10 cellular contexts compared by ENCODE assay signal in the genomic region with DNA sequence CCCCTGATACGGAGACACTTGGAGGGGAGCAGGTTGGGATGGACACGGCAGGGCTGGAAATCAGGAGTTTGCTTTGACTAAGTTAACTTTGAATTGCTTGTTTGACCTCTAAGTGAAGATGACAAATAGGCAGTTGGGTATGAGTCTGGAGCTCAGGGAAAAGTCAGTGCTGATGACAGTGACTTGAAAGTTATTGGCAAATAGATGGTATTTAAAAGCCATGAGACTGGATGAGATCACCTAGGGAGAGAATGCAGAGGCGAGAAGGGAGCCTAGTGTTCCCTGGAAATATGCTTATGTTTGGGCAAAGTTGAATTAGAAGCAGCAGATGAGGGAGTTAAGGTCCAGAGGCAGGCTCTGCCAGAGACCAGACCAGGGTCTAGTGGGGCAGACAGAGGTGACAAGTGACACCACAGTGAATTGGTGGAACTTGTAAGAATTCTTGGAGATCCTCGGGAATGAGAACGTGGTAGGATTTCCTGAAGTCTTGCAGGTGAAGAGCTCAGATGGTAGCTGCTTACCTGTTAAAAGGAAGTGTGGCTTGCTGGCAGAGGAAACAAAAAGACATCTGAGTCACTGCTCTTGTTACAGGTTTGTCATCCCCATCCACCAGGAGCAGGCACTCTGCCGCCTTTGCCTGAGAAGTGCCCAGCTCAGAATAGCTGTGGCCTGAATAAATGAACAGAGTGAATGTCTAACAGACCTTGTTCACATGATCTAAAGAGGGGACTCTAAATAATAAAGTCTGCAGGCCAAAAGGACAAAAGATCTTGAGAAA. TPM values are rescaled to one million over a fixed set of nuclear protein-coding genes. Genes with fewer than 3 reads are reported as not detected.
DNase-seq lines count a peak whose midpoint lies in the region; ATAC-seq and TF ChIP-seq lines count a peak whose summit lies in the region.
"Had no signal": no experiment of that assay in that cellular context is flagged by ENCODE, and none has a peak within 500 bp of the region (broad histone marks: within the 10 kb centered on the region; RNA-seq: fewer than 3 reads in every experiment).

No MANE protein-coding gene starts in this region.

- H3K4me3 ChIP-seq in BLaER1 treated with 17β-estradiol and CSF1 and Interleukin-3, amounts not matched to agents 10 nM and 100 nM: peak overlapping the region in 5 of 10 experiments; percentile 2 to 48 (median 16); a peak in 3 of 20 replicates
- H3K4me3 ChIP-seq in Karpas-422 (ENCODE audit: low read length): peak overlapping the region; percentile 58

- H3K4me1 ChIP-seq in BLaER1 treated with 17β-estradiol and CSF1 and Interleukin-3, amounts not matched to agents 10 nM and 100 nM: peaks cover 77 to 88% (median 80%) of the 10 kb centered on the region in 10 experiments
- peaks cover 50% of the 10 kb centered on the region for H3K4me1 ChIP-seq in Karpas-422 (ENCODE audit: low read length)

- peak; percentile 39 for ATAC-seq in esophagus mucosa
- ATAC-seq in activated CD8-positive, alpha-beta memory T cell treated with anti-CD3 and anti-CD28 coated beads, Interleukin-2, amount 10 ng/mL, durations not matched to agents 7 days and 5 days: no peak
- no peak for ATAC-seq in HG03039 (IDR thresholded peaks at IDR 0.05; ENCODE audit: unreplicated experiment)

- DNase-seq in Karpas-422 (peak; percentile 52), pons (ENCODE audit: low spot score) (peak; percentile 24), COLO829 (ENCODE audit: low spot score) (no peak), GM13976 (ENCODE audit: low spot score) (no peak)
- DNase-seq in activated CD8-positive, alpha-beta memory T cell treated with anti-CD3 and anti-CD28 coated beads, Interleukin-2, amount 10 ng/mL, durations not matched to agents 7 days and 5 days: no peak
- DNase-seq: activated effector memory CD4-positive, alpha-beta T cell treated with anti-CD3 and anti-CD28 coated beads, Interleukin-2, amount 50 U/mL, for 16 hours; GOT3 had no signal

- no peaks in the 10 kb centered on the region for H3K9me2 ChIP-seq in Karpas-422 (replicated peaks; ENCODE audit: insufficient read depth, low read length)

- H2AFZ ChIP-seq in Karpas-422 (ENCODE audit: low read length): peak overlapping the region; percentile 13; the same call in 1 of the 2 replicates

- in situ Hi-C loops in GM13976 (cut with MboI; ENCODE audit: low sequenced_read_pairs, unreplicated experiment): no loop called here

- H3K4me3 Mint-ChIP-seq in activated CD8-positive, alpha-beta memory T cell treated with anti-CD3 and anti-CD28 coated beads, Interleukin-2, amount 10 ng/mL, durations not matched to agents 7 days and 5 days: no peak overlapping the region

- H3K27ac Mint-ChIP-seq in activated CD8-positive, alpha-beta memory T cell treated with anti-CD3 and anti-CD28 coated beads, Interleukin-2, amount 10 ng/mL, durations not matched to agents 7 days and 5 days: no peak overlapping the region

- peaks cover 0 to 18% (median 0%) of the 10 kb centered on the region in 11 experiments; a peak in 5 of 22 replicates for H4K20me1 ChIP-seq in BLaER1 treated with 17β-estradiol and CSF1 and Interleukin-3, amounts not matched to agents 10 nM and 100 nM
- H4K20me1 ChIP-seq in Karpas-422 (ENCODE audit: insufficient read depth, low read depth, low read length): no peaks in the 10 kb centered on the region

- H3K27me3 Mint-ChIP-seq in activated CD8-positive, alpha-beta memory T cell treated with anti-CD3 and anti-CD28 coated beads, Interleukin-2, amount 10 ng/mL, durations not matched to agents 7 days and 5 days: peaks cover 10% of the 10 kb centered on the region

- H3K9me3 Mint-ChIP-seq in activated CD8-positive, alpha-beta memory T cell treated with anti-CD3 and anti-CD28 coated beads, Interleukin-2, amount 10 ng/mL, durations not matched to agents 7 days and 5 days (ENCODE audit: low read depth): no peaks in the 10 kb centered on the region

- TF ChIP-seq CTCF in GM13976 (IDR thresholded peaks at IDR 0.05; ENCODE audit: borderline replicate concordance, control extremely low read depth, extremely low read depth, insufficient read depth, missing control alignments): no peak

- H3K27ac ChIP-seq in BLaER1 treated with 17β-estradiol and CSF1 and Interleukin-3, amounts not matched to agents 10 nM and 100 nM: peak overlapping the region in 10 of 11 experiments; percentile 32 to 78 (median 70); a peak in 19 of 22 replicates
- peak overlapping the region; percentile 81 for H3K27ac ChIP-seq in Karpas-422 (ENCODE audit: low read length)

- peaks cover 7% of the 10 kb centered on the region for H3K4me1 Mint-ChIP-seq in activated CD8-positive, alpha-beta memory T cell treated with anti-CD3 and anti-CD28 coated beads, Interleukin-2, amount 10 ng/mL, durations not matched to agents 7 days and 5 days

- H3K79me2 ChIP-seq in Karpas-422 (ENCODE audit: low read length): no peaks in the 10 kb centered on the region

- H3K36me3 Mint-ChIP-seq in activated CD8-positive, alpha-beta memory T cell treated with anti-CD3 and anti-CD28 coated beads, Interleukin-2, amount 10 ng/mL, durations not matched to agents 7 days and 5 days: no peaks in the 10 kb centered on the region

- H3K9ac ChIP-seq in BLaER1 treated with 17β-estradiol and CSF1 and Interleukin-3, amounts not matched to agents 10 nM and 100 nM: peak overlapping the region in 10 of 11 experiments; percentile 29 to 68 (median 55); a peak in 16 of 22 replicates
- peak overlapping the region; percentile 62 for H3K9ac ChIP-seq in Karpas-422 (ENCODE audit: low read length)

- peak overlapping the region; percentile 77 to 98 (median 86) for H3K4me2 ChIP-seq in BLaER1 treated with 17β-estradiol and CSF1 and Interleukin-3, amounts not matched to agents 10 nM and 100 nM
- H3K4me2 ChIP-seq in Karpas-422 (ENCODE audit: low read depth, low read length, poor library complexity, severe bottlenecking): peak overlapping the region; percentile 77

- no peaks in the 10 kb centered on the region for H3K9me3 ChIP-seq in BLaER1 treated with 17β-estradiol and CSF1 and Interleukin-3, amounts not matched to agents 10 nM and 100 nM (replicated peaks in 1 of 11)
- H3K9me3 ChIP-seq in Karpas-422 (ENCODE audit: low read length): no peaks in the 10 kb centered on the region

- no peaks in the 10 kb centered on the region; a peak in 1 of 22 replicates for H3K27me3 ChIP-seq in BLaER1 treated with 17β-estradiol and CSF1 and Interleukin-3, amounts not matched to agents 10 nM and 100 nM
- no peaks in the 10 kb centered on the region for H3K27me3 ChIP-seq in Karpas-422 (ENCODE audit: low read length)

- CTCF ChIA-PET in activated CD8-positive, alpha-beta memory T cell treated with anti-CD3 and anti-CD28 coated beads, Interleukin-2, amount 10 ng/mL, durations not matched to agents 7 days and 5 days (lab: Charles Lee): interaction anchor here (1.3 to 1.6 kb wide), 4 partner anchors 8 to 164 kb away, joined by 4 to 5 read pairs (median 4); no protein-coding TSS in a partner anchor

- H3K36me3 ChIP-seq in BLaER1 treated with 17β-estradiol and CSF1 and Interleukin-3, amounts not matched to agents 10 nM and 100 nM: no peaks in the 10 kb centered on the region
- H3K36me3 ChIP-seq in Karpas-422 (ENCODE audit: insufficient read depth, low read length): no peaks in the 10 kb centered on the region

RNA-seq across cellular contexts. Expression of a gene that starts 12.5 kb away (rescaled TPM):
- total RNA-seq in Karpas-422 (2014; rRNA removed; shearing (Covaris generic); ENCODE audit: low replicate concordance): 5.0 and 8.4 TPM in 2 replicates
- total RNA-seq in esophagus mucosa: 2.4 TPM
- total RNA-seq in activated CD8-positive, alpha-beta memory T cell treated with anti-CD3 and anti-CD28 coated beads, Interleukin-2, amount 10 ng/mL, durations not matched to agents 7 days and 5 days: 1 to 10 TPM; 3.3 to 4.0 TPM

RNA-seq across cellular contexts. Expression of a gene that starts 29.1 kb away (rescaled TPM):
- total RNA-seq in Karpas-422 (2014; rRNA removed; shearing (Covaris generic); ENCODE audit: low replicate concordance): 54.3 and 79.5 TPM in 2 replicates
- total RNA-seq in esophagus mucosa: 28.6 TPM
- total RNA-seq in activated CD8-positive, alpha-beta memory T cell treated with anti-CD3 and anti-CD28 coated beads, Interleukin-2, amount 10 ng/mL, durations not matched to agents 7 days and 5 days: 10 to 100 TPM; 36.4 to 43.0 TPM

Comparison
In these comparisons a context has a peak if more than half of its experiments do, and no peak if none do; other contexts are left out.
1. DNase-seq: peak in Karpas-422 (single experiment) and pons (single experiment); none in COLO829 (single experiment), activated CD8-positive, alpha-beta memory T cell treated with anti-CD3 and anti-CD28 coated beads, Interleukin-2, amount 10 ng/mL, durations not matched to agents 7 days and 5 days (single experiment) and GM13976 (single experiment).